15 cellular contexts compared by ENCODE assay signal in the genomic region with DNA sequence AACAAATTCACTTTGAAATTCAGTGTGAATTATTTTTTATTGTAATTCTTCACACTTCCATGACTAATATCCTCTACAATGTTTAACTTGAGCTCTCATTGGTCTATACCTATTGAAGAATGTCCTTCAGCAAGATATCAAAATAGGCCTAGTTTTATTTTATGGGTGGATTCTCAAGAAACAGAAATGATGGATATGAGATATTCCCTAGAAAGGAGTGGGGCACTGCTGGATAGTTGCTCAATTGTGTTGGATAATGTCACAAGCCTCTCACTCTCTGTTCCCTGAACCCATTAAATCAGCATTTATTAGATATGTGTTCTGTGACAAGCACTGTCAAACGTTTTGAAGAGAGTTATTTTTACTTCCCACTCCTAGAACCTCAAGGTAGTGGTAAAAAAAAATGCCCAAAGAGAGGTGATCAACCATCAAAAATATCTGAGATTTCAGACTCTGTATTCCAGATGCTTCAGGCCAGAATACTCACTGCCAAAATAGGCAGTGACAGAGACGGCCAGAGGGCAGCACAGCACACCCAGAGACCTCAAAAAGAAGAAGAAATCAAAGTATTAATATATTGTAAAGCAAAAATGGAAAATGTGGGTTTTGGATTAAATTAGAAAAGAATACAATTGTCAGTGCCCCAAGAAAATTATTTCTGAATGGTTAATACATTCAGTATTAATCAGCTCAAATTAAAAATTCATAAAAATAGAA.
"Had no signal": no experiment of that assay in that cellular context is flagged by ENCODE, and none has a peak within 500 bp of the region (broad histone marks: within the 10 kb centered on the region; RNA-seq: fewer than 3 reads in every experiment).

No MANE protein-coding gene starts in this region.

- H3K27ac ChIP-seq: body of pancreas, gastrocnemius medialis, hepatocyte, ovary, thyroid gland, uterus had no signal

- H3K4me3 Mint-ChIP-seq: activated naive CD4-positive, alpha-beta T cell treated with anti-CD3 and anti-CD28 coated beads, Interleukin-2, amount 50 U/mL, for 24 hours; activated T-cell treated with anti-CD3 and anti-CD28 coated beads, Interleukin-2, amount 50 U/mL, for 24 hours; central memory CD8-positive, alpha-beta T cell; endodermal cell had no signal

- H3K4me3 ChIP-seq: body of pancreas, gastrocnemius medialis, hepatocyte, ovary, thyroid gland, uterus had no signal

- H3K27me3 Mint-ChIP-seq: activated naive CD4-positive, alpha-beta T cell treated with anti-CD3 and anti-CD28 coated beads, Interleukin-2, amount 50 U/mL, for 24 hours had no signal

- ATAC-seq: body of pancreas, gastrocnemius medialis had no signal

- H3K36me3 ChIP-seq: gastrocnemius medialis, ovary, thyroid gland, uterus had no signal

- H3K9me3 ChIP-seq: body of pancreas, gastrocnemius medialis, ovary, thyroid gland, uterus had no signal

- H3K4me1 Mint-ChIP-seq: activated naive CD4-positive, alpha-beta T cell treated with anti-CD3 and anti-CD28 coated beads, Interleukin-2, amount 50 U/mL, for 24 hours; central memory CD8-positive, alpha-beta T cell had no signal

- H3K27ac Mint-ChIP-seq: activated naive CD4-positive, alpha-beta T cell treated with anti-CD3 and anti-CD28 coated beads, Interleukin-2, amount 50 U/mL, for 24 hours; activated T-cell treated with anti-CD3 and anti-CD28 coated beads, Interleukin-2, amount 50 U/mL, for 24 hours; endodermal cell had no signal

- DNase-seq: activated CD4-positive, alpha-beta T cell treated with anti-CD3 and anti-CD28 coated beads, Interleukin-2, amount 50 U/mL, for 4 hours; activated effector memory CD4-positive, alpha-beta T cell treated with Interleukin-2 at 50 U/mL for 16 hours; activated T-cell treated with anti-CD3 and anti-CD28 coated beads, Interleukin-2, amount 50 U/mL, for 24 hours; amniotic stem cell; body of pancreas; dermis blood vessel endothelial cell; endodermal cell; gastrocnemius medialis; kidney; ovary; thyroid gland; uterus had no signal
